ENCODE assay signal across 12 cellular contexts in the genomic region with DNA sequence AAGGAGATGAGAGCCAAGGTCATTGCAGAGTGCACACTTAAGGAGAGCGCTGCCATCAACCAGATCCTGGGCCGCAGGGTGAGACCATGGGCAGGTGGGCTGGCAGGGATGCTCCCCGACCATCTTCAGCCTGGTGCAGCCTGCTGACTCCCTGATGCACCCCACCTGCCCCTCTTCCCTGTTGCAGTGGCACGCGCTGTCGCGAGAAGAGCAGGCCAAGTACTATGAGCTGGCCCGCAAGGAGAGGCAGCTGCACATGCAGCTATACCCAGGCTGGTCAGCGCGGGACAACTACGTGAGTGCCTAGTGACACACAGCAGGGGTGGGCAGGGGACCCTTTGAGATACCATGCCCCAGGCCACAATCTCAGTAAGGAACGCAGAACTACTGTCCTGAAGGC. TPM values are rescaled to one million over a fixed set of nuclear protein-coding genes. Genes with fewer than 3 reads are reported as not detected.
DNase-seq lines count a peak whose midpoint lies in the region; ATAC-seq and TF ChIP-seq lines count a peak whose summit lies in the region.
"Had no signal": no experiment of that assay in that cellular context is flagged by ENCODE, and none has a peak within 500 bp of the region (broad histone marks: within the 10 kb centered on the region; RNA-seq: fewer than 3 reads in every experiment).

No MANE protein-coding gene starts in this region.

- H3K4me3 ChIP-seq in right atrium auricular region (no peak overlapping the region), mesenchymal stem cell (ENCODE audit: insufficient read depth in 1 of 2, low read depth in 1 of 2, low read length in 2 of 2) (peak overlapping the region in 1 of 2 experiments; percentile 1), upper lobe of left lung (no peak overlapping the region)

- no peak overlapping the region for H2AFZ ChIP-seq in mesenchymal stem cell (ENCODE audit: low read depth, low read length)

- H3K36me3 Mint-ChIP-seq in activated CD8-positive, alpha-beta T cell treated with anti-CD3 and anti-CD28 coated beads, Interleukin-2, amount 10 ng/mL, durations not matched to agents 7 days and 5 days (ENCODE audit: low read depth) = peaks cover 68% of the 10 kb centered on the region

- DNase-seq in right atrium auricular region (ENCODE audit: low spot score) = peak; percentile 50
- DNase-seq in Right ventricle myocardium inferior (ENCODE audit: missing footprints) = no peak
- peak; percentile 19 for DNase-seq in activated CD8-positive, alpha-beta T cell treated with anti-CD3 and anti-CD28 coated beads, Interleukin-2, amount 10 ng/mL, durations not matched to agents 7 days and 5 days
- DNase-seq in mesenchymal stem cell = no peak
- peak; percentile 17 to 47 for DNase-seq in upper lobe of left lung
- DNase-seq in NCI-H2227 treated with DMSO at 0.1 percent for 48 hours (lab: John Stamatoyannopoulos, UW) = no peak
- DNase-seq: activated CD4-positive, alpha-beta T cell treated with anti-CD3 and anti-CD28 coated beads for 1 hour; kidney glomerular epithelial cell; NCI-H1048; NK-92 treated with Interleukin-12 subunit alpha and Interleukin-12 subunit beta, amount 100 ng/mL, for 24 hours had no signal

- H2BK5ac ChIP-seq in mesenchymal stem cell (ENCODE audit: low read depth, low read length, poor library complexity, severe bottlenecking) = no peak overlapping the region

- peak overlapping the region; percentile 27 for H4K8ac ChIP-seq in mesenchymal stem cell (ENCODE audit: low read length)

- H3K4me3 Mint-ChIP-seq in activated CD8-positive, alpha-beta T cell treated with anti-CD3 and anti-CD28 coated beads, Interleukin-2, amount 10 ng/mL, durations not matched to agents 7 days and 5 days = no peak overlapping the region

- H3K14ac ChIP-seq in mesenchymal stem cell (ENCODE audit: low read length in 2 of 2) = no peak overlapping the region

- peaks cover 46% of the 10 kb centered on the region for H3K36me3 ChIP-seq in right atrium auricular region
- peaks cover 76 to 90% of the 10 kb centered on the region in 2 experiments for H3K36me3 ChIP-seq in mesenchymal stem cell (ENCODE audit: control insufficient read depth in 1 of 2, insufficient read depth in 2 of 2, low read depth in 1 of 2, low read length in 2 of 2)
- H3K36me3 ChIP-seq in upper lobe of left lung = peaks cover 0 to 78% (median 41%) of the 10 kb centered on the region in 4 donors

- intact Hi-C loops in Right ventricle myocardium inferior (cut with DNase I) = no loop called here

- H3K9me3 Mint-ChIP-seq in activated CD8-positive, alpha-beta T cell treated with anti-CD3 and anti-CD28 coated beads, Interleukin-2, amount 10 ng/mL, durations not matched to agents 7 days and 5 days (ENCODE audit: insufficient read depth) = no peaks in the 10 kb centered on the region

- no peak overlapping the region for H3K9ac ChIP-seq in mesenchymal stem cell (ENCODE audit: low read length)

- H2AK5ac ChIP-seq in mesenchymal stem cell (ENCODE audit: low read length, severe bottlenecking) = no peak overlapping the region

- H3K27me3 ChIP-seq in right atrium auricular region (no peaks in the 10 kb centered on the region), mesenchymal stem cell (ENCODE audit: control insufficient read depth in 1 of 2, insufficient read depth in 1 of 2, low read length in 2 of 2) (no peaks in the 10 kb centered on the region), upper lobe of left lung (no peaks in the 10 kb centered on the region)

- no peak overlapping the region for H3K4ac ChIP-seq in mesenchymal stem cell (ENCODE audit: low read depth in 1 of 2, low read length in 2 of 2)

- H3K79me1 ChIP-seq in mesenchymal stem cell (replicated peaks; ENCODE audit: low read length, poor library complexity, severe bottlenecking) = peaks cover 74% of the 10 kb centered on the region

- H3K4me1 Mint-ChIP-seq in activated CD8-positive, alpha-beta T cell treated with anti-CD3 and anti-CD28 coated beads, Interleukin-2, amount 10 ng/mL, durations not matched to agents 7 days and 5 days (ENCODE audit: low read depth) = peaks cover 48% of the 10 kb centered on the region

- H3K4me1 ChIP-seq in right atrium auricular region (peaks cover 0 to 12% of the 10 kb centered on the region in 2 donors), mesenchymal stem cell (ENCODE audit: control insufficient read depth, insufficient read depth, low read depth, low read length) (peaks cover 23% of the 10 kb centered on the region), upper lobe of left lung (peaks cover 7 to 38% (median 15%) of the 10 kb centered on the region in 4 donors)

- no peak overlapping the region for H3K27ac ChIP-seq in right atrium auricular region
- H3K27ac ChIP-seq in mesenchymal stem cell (ENCODE audit: low read length, poor library complexity, severe bottlenecking) = no peak overlapping the region
- no peak overlapping the region for H3K27ac ChIP-seq in upper lobe of left lung

- H3K4me2 ChIP-seq in mesenchymal stem cell (ENCODE audit: low read length, poor library complexity, severe bottlenecking) = no peak overlapping the region

- no peak overlapping the region for H2BK120ac ChIP-seq in mesenchymal stem cell (ENCODE audit: low read depth, low read length)

- ATAC-seq in Right ventricle myocardium inferior (no peak), upper lobe of left lung (ENCODE audit: low FRiP score in 2 of 2) (no peak), GM21825 (IDR thresholded peaks at IDR 0.05; ENCODE audit: unreplicated experiment) (no peak), HG02623 (IDR thresholded peaks at IDR 0.05; ENCODE audit: unreplicated experiment) (no peak)
- ATAC-seq in activated CD8-positive, alpha-beta T cell treated with anti-CD3 and anti-CD28 coated beads, Interleukin-2, amount 10 ng/mL, durations not matched to agents 7 days and 5 days = no peak

- no peak overlapping the region for H3K27ac Mint-ChIP-seq in activated CD8-positive, alpha-beta T cell treated with anti-CD3 and anti-CD28 coated beads, Interleukin-2, amount 10 ng/mL, durations not matched to agents 7 days and 5 days

- no peak for TF ChIP-seq CTCF in right atrium auricular region (IDR thresholded peaks at IDR 0.05)
- no peak for TF ChIP-seq CTCF in upper lobe of left lung (IDR thresholded peaks at IDR 0.05)

- H3K18ac ChIP-seq in mesenchymal stem cell (ENCODE audit: low read depth in 1 of 2, low read length in 2 of 2) = no peak overlapping the region

- no peak overlapping the region for H2BK12ac ChIP-seq in mesenchymal stem cell (ENCODE audit: low read length in 2 of 2)

- H3K9me3 ChIP-seq in right atrium auricular region (no peaks in the 10 kb centered on the region), mesenchymal stem cell (ENCODE audit: control insufficient read depth, low read length) (no peaks in the 10 kb centered on the region), upper lobe of left lung (no peaks in the 10 kb centered on the region)

- no peak for TF ChIP-seq EP300 in upper lobe of left lung (IDR thresholded peaks at IDR 0.05)

- H2BK15ac ChIP-seq in mesenchymal stem cell (ENCODE audit: low read depth, poor library complexity, severe bottlenecking) = no peak overlapping the region

- H4K91ac ChIP-seq in mesenchymal stem cell (ENCODE audit: low read length) = no peak overlapping the region

- 97% methylated on average over 12 of the region's 12 CpGs for WGBS in mesenchymal stem cell
- WGBS in upper lobe of left lung, 2 donors = 93 to 100% methylated on average over 8 to 12 of the region's 12 CpGs

- POLR2A ChIA-PET in activated CD8-positive, alpha-beta T cell treated with anti-CD3 and anti-CD28 coated beads, Interleukin-2, amount 10 ng/mL, durations not matched to agents 7 days and 5 days (lab: Charles Lee) = interaction anchor here (0.6 to 1.8 kb wide), 7 partner anchors 11 to 103 kb away, joined by 3 to 6 read pairs (median 4); a partner anchor contains a TSS

- CTCF ChIA-PET in activated CD8-positive, alpha-beta T cell treated with anti-CD3 and anti-CD28 coated beads, Interleukin-2, amount 10 ng/mL, durations not matched to agents 7 days and 5 days (lab: Charles Lee) = interaction anchor here (1.1 to 26.6 kb wide), 5 partner anchors 16 to 116 kb away, joined by 3 to 618 read pairs (median 6); no protein-coding TSS in a partner anchor

- no peaks in the 10 kb centered on the region for H3K27me3 Mint-ChIP-seq in activated CD8-positive, alpha-beta T cell treated with anti-CD3 and anti-CD28 coated beads, Interleukin-2, amount 10 ng/mL, durations not matched to agents 7 days and 5 days (ENCODE audit: low read depth)

- TF ChIP-seq POLR2A in upper lobe of left lung (IDR thresholded peaks at IDR 0.05) = no peak

- no peak overlapping the region for H3K23ac ChIP-seq in mesenchymal stem cell (ENCODE audit: low read length in 2 of 2)

RNA-seq across cellular contexts. Expression of a gene that starts 28.3 kb away (rescaled TPM):
- 1 to 10 TPM; 1.3 to 1.7 TPM for total RNA-seq in right atrium auricular region
- total RNA-seq in Right ventricle myocardium inferior = 2.8 TPM
- 10 to 100 TPM; 93.4 to 97.8 TPM for total RNA-seq in activated CD8-positive, alpha-beta T cell treated with anti-CD3 and anti-CD28 coated beads, Interleukin-2, amount 10 ng/mL, durations not matched to agents 7 days and 5 days
- polyA plus RNA-seq in mesenchymal stem cell (2013, experiment 1 of 2) = 1.4 TPM
- polyA plus RNA-seq in mesenchymal stem cell (2013, experiment 2 of 2) = 1.4 TPM
- total RNA-seq in upper lobe of left lung = 1 to 10 TPM; 3.5 to 7.4 (median 5.8) TPM

RNA-seq across cellular contexts. Expression of a gene that starts 33.9 kb away (rescaled TPM):
- total RNA-seq in right atrium auricular region = 100 to 1,000 TPM; 287 to 360 TPM
- 458 TPM for total RNA-seq in Right ventricle myocardium inferior
- total RNA-seq in activated CD8-positive, alpha-beta T cell treated with anti-CD3 and anti-CD28 coated beads, Interleukin-2, amount 10 ng/mL, durations not matched to agents 7 days and 5 days = 100 to 1,000 TPM; 203 to 206 TPM
- 556 TPM for polyA plus RNA-seq in mesenchymal stem cell (2013, experiment 1 of 2)
- polyA plus RNA-seq in mesenchymal stem cell (2013, experiment 2 of 2) = 556 TPM
- 100 to 1,000 TPM in 5 of 6 donors, 10 to 100 TPM in 1; 24.1 to 232 (median 162) TPM for total RNA-seq in upper lobe of left lung

Comparison
In these comparisons a context has a peak if more than half of its experiments do, and no peak if none do; other contexts are left out.
1. DNase-seq: peak in right atrium auricular region (single experiment), activated CD8-positive, alpha-beta T cell treated with anti-CD3 and anti-CD28 coated beads, Interleukin-2, amount 10 ng/mL, durations not matched to agents 7 days and 5 days (single experiment) and upper lobe of left lung (2 of 2); none in Right ventricle myocardium inferior (single experiment), mesenchymal stem cell (single experiment) and NCI-H2227 treated with DMSO at 0.1 percent for 48 hours (single experiment).
2. RNA of a gene that starts 28.3 kb away (total RNA-seq): 93.4 to 97.8 TPM in activated CD8-positive, alpha-beta T cell treated with anti-CD3 and anti-CD28 coated beads, Interleukin-2, amount 10 ng/mL, durations not matched to agents 7 days and 5 days; 3.5 to 7.4 TPM in upper lobe of left lung, 2.8 TPM in Right ventricle myocardium inferior (single experiment) and 1.3 to 1.7 TPM in right atrium auricular region; every median in the first group is over 10 times any median in the second.